1 cellular context compared by ENCODE assay signal in genomic region chr17:77802811-77803220, GRCh38.
TF ChIP-seq lines count a peak whose summit lies in the region.

No MANE protein-coding gene starts in this region.

TF ChIP-seq in GM23338, 12 proteins besides CTCF, POLR2A, EP300 and RAD21 (continued from another document):
- no peak for TF ChIP-seq EZH2phosphoT487 (IDR thresholded peaks at IDR 0.05; ENCODE audit: unreplicated experiment)
- TF ChIP-seq JUNB (IDR thresholded peaks at IDR 0.05; ENCODE audit: unreplicated experiment): no peak
